In the genomic region with DNA sequence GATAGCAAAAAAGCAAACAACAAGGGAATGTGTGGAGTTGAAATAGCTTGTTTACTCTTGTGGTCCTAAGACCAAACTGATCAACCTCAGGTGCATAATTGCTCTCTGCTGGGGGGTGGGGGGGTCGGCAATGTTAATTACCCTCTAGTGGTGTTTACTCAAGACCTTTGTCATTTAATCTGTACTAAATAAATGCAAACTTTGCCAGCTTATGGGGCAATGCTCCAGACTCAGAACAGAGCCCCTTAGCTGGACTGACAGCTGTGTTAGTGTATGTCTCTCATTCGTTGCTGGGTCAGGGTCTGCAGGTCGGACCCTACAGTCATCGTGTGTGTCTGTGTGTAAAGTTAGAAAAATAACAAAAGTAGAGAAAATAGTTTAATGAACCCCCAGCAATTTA, we compare ENCODE assay signal across 40 cellular contexts. TPM values are rescaled to one million over a fixed set of nuclear protein-coding genes. Genes with fewer than 3 reads are reported as not detected.
"Had no signal": no experiment of that assay in that cellular context is flagged by ENCODE, and none has a peak within 500 bp of the region (broad histone marks: within the 10 kb centered on the region; RNA-seq: fewer than 3 reads in every experiment).

No MANE protein-coding gene starts in this region.

- H3K4me1 ChIP-seq: ascending aorta, breast epithelium had no signal

- H3K36me3 Mint-ChIP-seq: activated naive CD4-positive, alpha-beta T cell treated with anti-CD3 and anti-CD28 coated beads, Interleukin-2, amount 10 ng/mL, durations not matched to agents 7 days and 5 days; activated naive CD4-positive, alpha-beta T cell treated with anti-CD3 and anti-CD28 coated beads, Interleukin-2, amount 50 U/mL, for 72 hours; activated naive CD8-positive, alpha-beta T cell; activated naive CD8-positive, alpha-beta T cell treated with anti-CD3 and anti-CD28 coated beads, Interleukin-2, amount 10 ng/mL, durations not matched to agents 7 days and 5 days had no signal

- DNase-seq: activated effector memory CD4-positive, alpha-beta T cell treated with anti-CD3 and anti-CD28 coated beads, Interleukin-2, amount 50 U/mL, for 16 hours; activated effector memory CD4-positive, alpha-beta T cell treated with Interleukin-2 at 50 U/mL for 16 hours; activated gamma-delta T cell; activated gamma-delta T cell treated with Interleukin-2 at 50 U/mL for 16 hours; activated naive CD4-positive, alpha-beta T cell; activated naive CD4-positive, alpha-beta T cell treated with anti-CD3 and anti-CD28 coated beads for 36 hours; activated naive CD4-positive, alpha-beta T cell treated with anti-CD3 and anti-CD28 coated beads, Interleukin-2, amount 10 ng/mL, durations not matched to agents 7 days and 5 days; activated naive CD4-positive, alpha-beta T cell treated with anti-CD3 and anti-CD28 coated beads, Interleukin-2, amount 50 U/mL, for 16 hours; activated naive CD4-positive, alpha-beta T cell treated with Interleukin-2 at 50 U/mL for 16 hours; activated naive CD8-positive, alpha-beta T cell treated with anti-CD3 and anti-CD28 coated beads for 36 hours; activated naive CD8-positive, alpha-beta T cell treated with anti-CD3 and anti-CD28 coated beads, Interleukin-2, amount 10 ng/mL, durations not matched to agents 7 days and 5 days; activated naive CD8-positive, alpha-beta T cell treated with anti-CD3 and anti-CD28 coated beads, Interleukin-2, amount 50 U/mL, for 24 hours; activated T-cell treated with anti-CD3 and anti-CD28 coated beads, Interleukin-2, amount 50 U/mL, for 1 hour; activated T-cell treated with anti-CD3 and anti-CD28 coated beads, Interleukin-2, amount 50 U/mL, for 24 hours; activated T-cell treated with anti-CD3 and anti-CD28 coated beads, Interleukin-2, amount 50 U/mL, for 4 hours; activated T-cell treated with anti-CD3 and anti-CD28 coated beads, Interleukin-2, amount 50 U/mL, for 48 hours; activated T-cell treated with anti-CD3 and anti-CD28 coated beads, Interleukin-2, amount 50 U/mL, for 72 hours; adrenal gland; amniotic stem cell; amygdala; anterior cingulate cortex; aorta; body of pancreas; brain microvascular endothelial cell; caudate nucleus; central memory CD4-positive, alpha-beta T cell; cerebellar nuclear complex had no signal

- ATAC-seq: activated naive CD4-positive, alpha-beta T cell treated with anti-CD3 and anti-CD28 coated beads, Interleukin-2, amount 50 U/mL, for 72 hours; activated naive CD8-positive, alpha-beta T cell treated with anti-CD3 and anti-CD28 coated beads, Interleukin-2, amount 50 U/mL, for 24 hours; activated T-cell treated with anti-CD3 and anti-CD28 coated beads, Interleukin-2, amount 50 U/mL, for 4 hours; activated T-cell treated with anti-CD3 and anti-CD28 coated beads, Interleukin-2, amount 50 U/mL, for 72 hours; activated T-helper 17 cell treated with anti-CD3 and anti-CD28 coated beads, Interleukin-2, amount 50 U/mL, for 72 hours; body of pancreas had no signal

- H3K36me3 ChIP-seq: adrenal gland, ascending aorta, brain microvascular endothelial cell, breast epithelium, cardiac muscle cell had no signal

- H3K4me3 ChIP-seq: adrenal gland, ascending aorta, body of pancreas, breast epithelium, cardiac muscle cell had no signal

- H3K27me3 ChIP-seq: adrenal gland, ascending aorta, body of pancreas, brain microvascular endothelial cell, breast epithelium, cardiac muscle cell had no signal

- H3K27ac ChIP-seq: adrenal gland, ascending aorta, body of pancreas, brain microvascular endothelial cell, breast epithelium, cardiac muscle cell had no signal

- H3K4me1 Mint-ChIP-seq: activated naive CD4-positive, alpha-beta T cell treated with anti-CD3 and anti-CD28 coated beads, Interleukin-2, amount 50 U/mL, for 24 hours; activated T-helper 17 cell treated with anti-CD3 and anti-CD28 coated beads, Interleukin-2, amount 50 U/mL, for 72 hours; brain; central memory CD8-positive, alpha-beta T cell had no signal

- FAIRE-seq: astrocyte, bronchial epithelial cell had no signal

- H3K9me3 ChIP-seq: adrenal gland, ascending aorta, body of pancreas, breast epithelium had no signal

- H3K9me3 Mint-ChIP-seq: central memory CD8-positive, alpha-beta T cell had no signal

- H3K4me3 Mint-ChIP-seq: activated naive CD4-positive, alpha-beta T cell treated with anti-CD3 and anti-CD28 coated beads for 36 hours; activated naive CD4-positive, alpha-beta T cell treated with anti-CD3 and anti-CD28 coated beads, Interleukin-2, amount 10 ng/mL, durations not matched to agents 7 days and 5 days; activated naive CD4-positive, alpha-beta T cell treated with anti-CD3 and anti-CD28 coated beads, Interleukin-2, amount 50 U/mL, for 24 hours; activated naive CD8-positive, alpha-beta T cell; activated naive CD8-positive, alpha-beta T cell treated with anti-CD3 and anti-CD28 coated beads for 36 hours; activated naive CD8-positive, alpha-beta T cell treated with anti-CD3 and anti-CD28 coated beads, Interleukin-2, amount 10 ng/mL, durations not matched to agents 7 days and 5 days; activated naive CD8-positive, alpha-beta T cell treated with anti-CD3 and anti-CD28 coated beads, Interleukin-2, amount 50 U/mL, for 24 hours; activated T-cell treated with anti-CD3 and anti-CD28 coated beads, Interleukin-2, amount 50 U/mL, for 24 hours; activated T-cell treated with anti-CD3 and anti-CD28 coated beads, Interleukin-2, amount 50 U/mL, for 4 hours; activated T-cell treated with anti-CD3 and anti-CD28 coated beads, Interleukin-2, amount 50 U/mL, for 72 hours; activated T-helper 1 cell treated with anti-CD3 and anti-CD28 coated beads, Interleukin-12 subunit alpha, Interleukin-12 subunit beta, Interleukin-2, Interleukin-4 antibody, amounts not matched to agents 30 ng/mL and 10 ng/mL and 1 ng/mL, durations not matched to agents 14 hours and 24 hours and 36 hours; activated T-helper 17 cell treated with anti-CD3 and anti-CD28 coated beads, Interleukin-2, amount 50 U/mL, for 72 hours; brain; central memory CD8-positive, alpha-beta T cell had no signal

- H3K27ac Mint-ChIP-seq: activated naive CD4-positive, alpha-beta T cell treated with anti-CD3 and anti-CD28 coated beads for 36 hours; activated naive CD4-positive, alpha-beta T cell treated with anti-CD3 and anti-CD28 coated beads, Interleukin-2, amount 10 ng/mL, durations not matched to agents 7 days and 5 days; activated naive CD4-positive, alpha-beta T cell treated with anti-CD3 and anti-CD28 coated beads, Interleukin-2, amount 50 U/mL, for 24 hours; activated naive CD4-positive, alpha-beta T cell treated with anti-CD3 and anti-CD28 coated beads, Interleukin-2, amount 50 U/mL, for 72 hours; activated naive CD8-positive, alpha-beta T cell; activated naive CD8-positive, alpha-beta T cell treated with anti-CD3 and anti-CD28 coated beads for 36 hours; activated naive CD8-positive, alpha-beta T cell treated with anti-CD3 and anti-CD28 coated beads, Interleukin-2, amount 10 ng/mL, durations not matched to agents 7 days and 5 days; activated naive CD8-positive, alpha-beta T cell treated with anti-CD3 and anti-CD28 coated beads, Interleukin-2, amount 50 U/mL, for 24 hours; activated T-cell treated with anti-CD3 and anti-CD28 coated beads, Interleukin-2, amount 50 U/mL, for 24 hours; activated T-cell treated with anti-CD3 and anti-CD28 coated beads, Interleukin-2, amount 50 U/mL, for 72 hours; activated T-helper 1 cell treated with anti-CD3 and anti-CD28 coated beads, Interleukin-12 subunit alpha, Interleukin-12 subunit beta, Interleukin-2, Interleukin-4 antibody, amounts not matched to agents 30 ng/mL and 10 ng/mL and 1 ng/mL, durations not matched to agents 14 hours and 24 hours and 36 hours; activated T-helper 17 cell treated with anti-CD3 and anti-CD28 coated beads, Interleukin-2, amount 50 U/mL, for 72 hours; activated T-helper 2 cell treated with anti-CD3 and anti-CD28 coated beads, Interferon-gamma antibody, Interleukin-2, Interleukin-4, amounts not matched to agents 10 μg/mL and 5 μg/mL and 100 μg/mL, durations not matched to agents 14 hours and 24 hours and 36 hours; brain had no signal

RNA-seq across cellular contexts. Expression of a gene that starts 7.2 kb away (rescaled TPM):
- total RNA-seq: activated naive CD4-positive, alpha-beta T cell treated with anti-CD3 and anti-CD28 coated beads for 36 hours; activated naive CD4-positive, alpha-beta T cell treated with anti-CD3 and anti-CD28 coated beads, Interleukin-2, amount 50 U/mL, for 72 hours; activated naive CD8-positive, alpha-beta T cell treated with anti-CD3 and anti-CD28 coated beads for 36 hours; activated T-cell treated with anti-CD3 and anti-CD28 coated beads, Interleukin-2, amount 50 U/mL, for 72 hours; activated T-helper 1 cell treated with anti-CD3 and anti-CD28 coated beads, Interleukin-12 subunit alpha, Interleukin-12 subunit beta, Interleukin-2, Interleukin-4 antibody, amounts not matched to agents 30 ng/mL and 10 ng/mL and 1 ng/mL, durations not matched to agents 14 hours and 24 hours and 36 hours; activated T-helper 2 cell treated with anti-CD3 and anti-CD28 coated beads, Interferon-gamma antibody, Interleukin-2, Interleukin-4, amounts not matched to agents 10 μg/mL and 5 μg/mL and 100 μg/mL, durations not matched to agents 14 hours and 24 hours and 36 hours; ascending aorta had no signal
